In the genomic region with DNA sequence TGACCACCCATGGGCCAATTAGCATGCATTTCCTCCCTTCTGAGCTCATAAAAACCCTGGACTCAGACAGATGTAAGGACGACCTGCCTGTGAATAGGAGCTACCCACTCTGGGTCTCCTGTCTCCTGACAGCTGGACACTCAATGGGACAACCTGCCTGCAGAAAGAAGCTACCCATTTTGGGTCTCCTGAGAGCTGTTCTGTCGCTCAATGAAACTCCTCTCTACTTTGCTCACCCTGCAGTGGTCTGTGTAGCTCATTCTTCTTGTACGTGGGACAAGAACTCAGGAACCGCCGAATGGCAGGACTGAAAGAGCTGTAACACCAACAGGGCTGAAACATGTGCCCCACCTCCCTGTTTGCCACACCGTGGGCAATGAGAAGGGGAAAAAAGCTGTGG, we compare ENCODE assay signal across 1 cellular context.
TF ChIP-seq lines count a peak whose summit lies in the region.

No MANE protein-coding gene starts in this region.

TF ChIP-seq in K562, 482 proteins besides CTCF, POLR2A, EP300 and RAD21 (continued from another document):
- TF ChIP-seq, protein P1, sequence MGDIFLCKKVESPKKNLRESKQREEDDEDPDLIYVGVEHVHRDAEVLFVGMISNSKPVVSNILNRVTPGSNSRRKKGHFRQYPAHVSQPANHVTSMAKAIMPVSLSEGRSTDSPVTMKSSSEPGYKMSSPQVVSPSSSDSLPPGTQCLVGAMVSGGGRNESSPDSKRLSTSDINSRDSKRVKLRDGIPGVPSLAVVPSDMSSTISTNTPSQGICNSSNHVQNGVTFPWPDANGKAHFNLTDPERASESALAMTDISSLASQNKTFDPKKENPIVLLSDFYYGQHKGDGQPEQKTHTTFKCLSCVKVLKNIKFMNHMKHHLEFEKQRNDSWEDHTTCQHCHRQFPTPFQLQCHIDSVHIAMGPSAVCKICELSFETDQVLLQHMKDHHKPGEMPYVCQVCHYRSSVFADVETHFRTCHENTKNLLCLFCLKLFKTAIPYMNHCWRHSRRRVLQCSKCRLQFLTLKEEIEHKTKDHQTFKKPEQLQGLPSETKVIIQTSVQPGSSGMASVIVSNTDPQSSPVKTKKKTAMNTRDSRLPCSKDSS (IDR thresholded peaks at IDR 0.05; ENCODE audit: low read depth, partially characterized antibody): peak; percentile 80
- TF ChIP-seq TRIM24 (IDR thresholded peaks at IDR 0.05) (peak in 1 of 2 experiments; percentile 39; a peak in 1 of 4 replicates), HOXB6 (CRISPR knock-in tag; IDR thresholded peaks at IDR 0.05; ENCODE audit: borderline replicate concordance) (no peak), MCM7 (IDR thresholded peaks at IDR 0.05) (no peak), ZFP36 (IDR thresholded peaks at IDR 0.05; ENCODE audit: low read depth, low read length, partially characterized antibody) (peak; percentile 41), TRIM28 (IDR thresholded peaks at IDR 0.05) (peak; percentile 88), CBX3 (IDR thresholded peaks at IDR 0.05; ENCODE audit: borderline replicate concordance in 1 of 2, low read length in 2 of 2) (peak in 1 of 2 experiments; percentile 88; a peak in 2 of 3 replicates), MCM2 (IDR thresholded peaks at IDR 0.05; ENCODE audit: low read depth) (no peak)
TF ChIP-seq in K562: peak in this region for 5.
